ENCODE assay signal across 29 cellular contexts in the genomic region with DNA sequence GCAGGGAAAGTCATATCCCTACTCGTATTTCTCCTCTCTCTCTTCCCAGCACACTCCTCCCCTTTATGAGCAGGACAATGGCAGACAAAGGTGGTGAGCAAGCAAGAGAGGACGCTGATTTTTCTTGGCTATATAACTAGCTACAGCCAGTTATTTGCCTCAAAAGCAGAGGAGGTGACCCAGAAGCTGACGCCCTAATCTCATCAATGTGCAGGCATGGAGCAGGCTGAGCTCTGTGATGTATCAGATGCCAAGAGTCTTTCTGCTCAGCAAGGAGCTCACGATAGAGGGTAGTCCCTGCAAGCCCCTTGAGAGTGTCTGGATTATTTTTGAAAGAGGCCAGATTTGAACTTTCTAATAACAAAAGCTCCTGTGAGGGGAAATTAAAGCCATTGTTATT.
"Had no signal": no experiment of that assay in that cellular context is flagged by ENCODE, and none has a peak within 500 bp of the region (broad histone marks: within the 10 kb centered on the region; RNA-seq: fewer than 3 reads in every experiment).

No MANE protein-coding gene starts in this region.

- H3K27me3 ChIP-seq: adrenal gland, body of pancreas had no signal

- H3K36me3 ChIP-seq: adrenal gland, WERI-Rb-1 had no signal

- H3K4me1 ChIP-seq: adrenal gland, body of pancreas had no signal

- FAIRE-seq: astrocyte, bronchial epithelial cell, K562 had no signal

- H3K4me3 ChIP-seq: adrenal gland, body of pancreas, K562, SK-N-MC had no signal

- H3K27ac ChIP-seq: adrenal gland, body of pancreas, SK-N-MC, WERI-Rb-1 had no signal

- ATAC-seq: activated CD8-positive, alpha-beta T cell treated with anti-CD3 and anti-CD28 coated beads, Interleukin-2, amount 10 ng/mL, durations not matched to agents 7 days and 5 days; activated naive CD4-positive, alpha-beta T cell treated with anti-CD3 and anti-CD28 coated beads, Interleukin-2, amount 50 U/mL, for 72 hours; activated T-cell treated with anti-CD3 and anti-CD28 coated beads, Interleukin-2, amount 50 U/mL, for 4 hours; body of pancreas; K562 had no signal

- H3K9me3 ChIP-seq: adrenal gland, body of pancreas had no signal

- DNase-seq: activated CD4-positive, alpha-beta T cell treated with anti-CD3 and anti-CD28 coated beads, Interleukin-2, amount 10 ng/mL, durations not matched to agents 24 days and 14 days; activated CD4-positive, alpha-beta T cell treated with anti-CD3 and anti-CD28 coated beads, Interleukin-2, amount 50 U/mL, for 4 hours; activated CD8-positive, alpha-beta T cell treated with anti-CD3 and anti-CD28 coated beads, Interleukin-2, amount 10 ng/mL, durations not matched to agents 7 days and 5 days; activated gamma-delta T cell treated with Interleukin-2 at 50 U/mL for 16 hours; activated naive CD4-positive, alpha-beta T cell treated with anti-CD3 and anti-CD28 coated beads for 36 hours; activated T-cell treated with anti-CD3 and anti-CD28 coated beads for 4 hours; activated T-cell treated with anti-CD3 and anti-CD28 coated beads, Interleukin-2, amount 50 U/mL, for 4 hours; adrenal gland; body of pancreas; cerebellar nuclear complex; NCI-H1092 treated with DMSO at 0.1 percent for 48 hours; NCI-H1417; NCI-H146; NCI-H187; NCI-H2029 treated with DMSO at 0.1 percent for 48 hours; NCI-H2107; NCI-H226; NCI-H446 treated with DMSO at 0.1 percent for 48 hours; NCI-H524; NCI-H69; NK-92 treated with Interleukin-12 subunit alpha and Interleukin-12 subunit beta, amount 100 ng/mL, for 24 hours; Right ventricle myocardium superior; T1000; WERI-Rb-1 had no signal
